Comparison of ENCODE assay signal across 9 cellular contexts in genomic region chr3:44114142-44114541, GRCh38.
DNase-seq lines count a peak whose midpoint lies in the region; ATAC-seq and TF ChIP-seq lines count a peak whose summit lies in the region.
"Had no signal": no experiment of that assay in that cellular context is flagged by ENCODE, and none has a peak within 500 bp of the region (broad histone marks: within the 10 kb centered on the region; RNA-seq: fewer than 3 reads in every experiment).

No MANE protein-coding gene starts in this region.

- H3K4me1 Mint-ChIP-seq in CD14-positive monocyte (no peaks in the 10 kb centered on the region), natural killer cell (no peaks in the 10 kb centered on the region)

- H3K9me3 Mint-ChIP-seq in CD14-positive monocyte (peaks cover 0 to 2% (median 0%) of the 10 kb centered on the region in 7 donors), natural killer cell (no peaks in the 10 kb centered on the region)
- H3K9me3 Mint-ChIP-seq: effector memory CD8-positive, alpha-beta T cell had no signal

- H3K4me1 ChIP-seq in ovary (ENCODE audit: insufficient read depth), result no peaks in the 10 kb centered on the region

- no peaks in the 10 kb centered on the region for H3K9me3 ChIP-seq in ovary

- H3K27me3 Mint-ChIP-seq in CD14-positive monocyte (ENCODE audit: low read depth in 3 of 3) (peaks cover 5 to 20% (median 10%) of the 10 kb centered on the region in 3 donors), natural killer cell (ENCODE audit: low read depth in 2 of 2) (peaks cover 15 to 27% of the 10 kb centered on the region in 2 donors)

- no peak for TF ChIP-seq EP300 in ovary (IDR thresholded peaks at IDR 0.05)

- H3K4me3 ChIP-seq in H7 (ENCODE audit: insufficient read depth, low read depth, low read length), result no peak overlapping the region
- no peak overlapping the region for H3K4me3 ChIP-seq in ovary

- H3K36me3 ChIP-seq in H7 (replicated peaks; ENCODE audit: control insufficient read depth, insufficient read depth, low read length) (no peaks in the 10 kb centered on the region; the same call in 1 of the 2 replicates), ovary (no peaks in the 10 kb centered on the region)

- H3K27ac Mint-ChIP-seq in CD14-positive monocyte, result no peak overlapping the region
- no peak overlapping the region for H3K27ac Mint-ChIP-seq in natural killer cell
- H3K27ac Mint-ChIP-seq: effector memory CD8-positive, alpha-beta T cell had no signal

- DNase-seq in CD14-positive monocyte (ENCODE audit: low spot score), result no peak
- DNase-seq in H7, result peak; percentile 79
- peak; percentile 9 to 20 for DNase-seq in activated CD4-positive, alpha-beta T cell treated with anti-CD3 and anti-CD28 coated beads, Interleukin-2, amount 50 U/mL, for 4 hours
- DNase-seq in head of caudate nucleus, result peak in 36 of 42 donors; percentile 22 to 77 (median 56)
- DNase-seq in stimulated activated CD4-positive, alpha-beta T cell treated with anti-CD3 and anti-CD28 coated beads, Interleukin-1b, Interleukin-23, amount 100 ng/mL, for 48 hours, result peak; percentile 30
- DNase-seq in natural killer cell, result no peak
- DNase-seq in ovary, result no peak

- ATAC-seq in HG03378 (IDR thresholded peaks at IDR 0.05; ENCODE audit: unreplicated experiment) (no peak), natural killer cell (no peak)
- ATAC-seq: effector memory CD8-positive, alpha-beta T cell had no signal

- H3K36me3 Mint-ChIP-seq in CD14-positive monocyte (no peaks in the 10 kb centered on the region), natural killer cell (no peaks in the 10 kb centered on the region)

- H3K27me3 ChIP-seq in H7 (ENCODE audit: control insufficient read depth, insufficient read depth, low read length) (no peaks in the 10 kb centered on the region), ovary (no peaks in the 10 kb centered on the region)

- H3K4me3 Mint-ChIP-seq in CD14-positive monocyte (no peak overlapping the region), natural killer cell (no peak overlapping the region)
- H3K4me3 Mint-ChIP-seq: effector memory CD8-positive, alpha-beta T cell had no signal

- H3K27ac ChIP-seq in ovary, result no peak overlapping the region

- peak; percentile 35 for TF ChIP-seq CTCF in CD14-positive monocyte (IDR thresholded peaks at IDR 0.05)
- TF ChIP-seq CTCF in natural killer cell (IDR thresholded peaks at IDR 0.05), result no peak
- no peak for TF ChIP-seq CTCF in ovary (IDR thresholded peaks at IDR 0.05)

- intact Hi-C loops in CD14-positive monocyte (cut with micrococcal nuclease), result no loop called here
- intact Hi-C loops in head of caudate nucleus (cut with DNase I), result no loop called here
- intact Hi-C loops in natural killer cell (cut with micrococcal nuclease), result loop anchor here (10.0 kb wide), 1 partner anchor 569 kb away; no protein-coding TSS in a partner anchor
- intact Hi-C loops in ovary (cut with DNase I), result no loop called here

- WGBS in ovary, 3 donors, result 40 to 49% (median 48%) methylated on average over 12 of the region's 12 CpGs

- no peak for TF ChIP-seq POLR2A in ovary (IDR thresholded peaks at IDR 0.05)

Comparison
In these comparisons a context has a peak if more than half of its experiments do, and no peak if none do; other contexts are left out.
1. DNase-seq: peak in H7 (single experiment), activated CD4-positive, alpha-beta T cell treated with anti-CD3 and anti-CD28 coated beads, Interleukin-2, amount 50 U/mL, for 4 hours (2 of 2), head of caudate nucleus (36 of 42) and stimulated activated CD4-positive, alpha-beta T cell treated with anti-CD3 and anti-CD28 coated beads, Interleukin-1b, Interleukin-23, amount 100 ng/mL, for 48 hours (single experiment); none in CD14-positive monocyte (single experiment), natural killer cell (single experiment) and ovary (0 of 5).